2 cellular contexts compared by ENCODE assay signal in genomic region chr9:9231946-9232345, GRCh38.
TF ChIP-seq lines count a peak whose summit lies in the region.

No MANE protein-coding gene starts in this region.

TF ChIP-seq in HepG2, 621 proteins besides CTCF, POLR2A, EP300 and RAD21 (continued from another document):
- TF ChIP-seq MAFF (IDR thresholded peaks at IDR 0.05; ENCODE audit: low read depth, low read length) (peak; percentile 57; the same call in 1 of the 2 replicates), LRRFIP1 (CRISPR knock-in tag; conservative IDR thresholded peaks at IDR 0.05) (no peak), MAFK (conservative IDR thresholded peaks at IDR 0.05 in 1 of 2, IDR thresholded peaks at IDR 0.05 in 1 of 2; ENCODE audit: low read length in 2 of 2) (peak; percentile 49 to 78; a peak in 3 of 4 replicates)
TF ChIP-seq in HepG2: peak in this region for 2.

TF ChIP-seq in IMR-90, 13 proteins besides CTCF, POLR2A, EP300 and RAD21:
- no peak for TF ChIP-seq MXI1 (IDR thresholded peaks at IDR 0.05; ENCODE audit: borderline replicate concordance, low read depth, low read length)
- no peak for TF ChIP-seq RCOR1 (IDR thresholded peaks at IDR 0.05; ENCODE audit: insufficient replicate concordance, low read length)
- no peak for TF ChIP-seq CEBPB (IDR thresholded peaks at IDR 0.05; ENCODE audit: low read depth, low read length)
- no peak for TF ChIP-seq FOS (IDR thresholded peaks at IDR 0.05; ENCODE audit: low read depth, low read length)
- no peak for TF ChIP-seq SMC3 (IDR thresholded peaks at IDR 0.05; ENCODE audit: low read depth, low read length)
- TF ChIP-seq MAFK (IDR thresholded peaks at IDR 0.05; ENCODE audit: low read depth, low read length) = peak; percentile 53
TF ChIP-seq in IMR-90: peak in this region for 1.
